9 cellular contexts compared by ENCODE assay signal in genomic region chr10:103855852-103856496, GRCh38. TPM values are rescaled to one million over a fixed set of nuclear protein-coding genes. Genes with fewer than 3 reads are reported as not detected.
DNase-seq lines count a peak whose midpoint lies in the region; ATAC-seq and TF ChIP-seq lines count a peak whose summit lies in the region.
"Had no signal": no experiment of that assay in that cellular context is flagged by ENCODE, and none has a peak within 500 bp of the region (broad histone marks: within the 10 kb centered on the region; RNA-seq: fewer than 3 reads in every experiment).

No MANE protein-coding gene starts in this region.

- no peaks in the 10 kb centered on the region for H3K9me3 Mint-ChIP-seq in stimulated activated naive CD8-positive, alpha-beta T cell treated with anti-CD3 and anti-CD28 coated beads, Interleukin-15, Interleukin-2, amounts not matched to agents 100 ng/mL and 50 ng/mL, for 24 hours
- H3K9me3 Mint-ChIP-seq in natural killer cell = no peaks in the 10 kb centered on the region

- no peaks in the 10 kb centered on the region for H3K27me3 ChIP-seq in endocrine pancreas (ENCODE audit: control insufficient read depth, insufficient read depth, low read length)

- H3K27ac Mint-ChIP-seq in stimulated activated naive CD8-positive, alpha-beta T cell treated with anti-CD3 and anti-CD28 coated beads, Interleukin-15, Interleukin-2, amounts not matched to agents 100 ng/mL and 50 ng/mL, for 24 hours = no peak overlapping the region
- H3K27ac Mint-ChIP-seq in natural killer cell = no peak overlapping the region

- peak overlapping the region; percentile 19 for H3K9ac ChIP-seq in endocrine pancreas (ENCODE audit: control insufficient read depth, insufficient read depth, low read length)

- peaks cover 13% of the 10 kb centered on the region for H3K4me1 Mint-ChIP-seq in stimulated activated naive CD8-positive, alpha-beta T cell treated with anti-CD3 and anti-CD28 coated beads, Interleukin-15, Interleukin-2, amounts not matched to agents 100 ng/mL and 50 ng/mL, for 24 hours (ENCODE audit: low read depth)
- H3K4me1 Mint-ChIP-seq in natural killer cell = peaks cover 6 to 20% of the 10 kb centered on the region in 2 donors

- no peaks in the 10 kb centered on the region for H3K4me1 ChIP-seq in endocrine pancreas (ENCODE audit: control insufficient read depth, insufficient read depth, low read length)

- H3K4me3 ChIP-seq in endocrine pancreas (ENCODE audit: control insufficient read depth, insufficient read depth, low read length) = no peak overlapping the region

- H3K4me3 Mint-ChIP-seq in stimulated activated naive CD8-positive, alpha-beta T cell treated with anti-CD3 and anti-CD28 coated beads, Interleukin-15, Interleukin-2, amounts not matched to agents 100 ng/mL and 50 ng/mL, for 24 hours = peak overlapping the region; percentile 54
- peak overlapping the region; percentile 62 for H3K4me3 Mint-ChIP-seq in natural killer cell

- DNase-seq in stimulated activated naive CD8-positive, alpha-beta T cell treated with anti-CD3 and anti-CD28 coated beads, Interleukin-15, Interleukin-2, amounts not matched to agents 100 U/mL and 50 U/mL, for 24 hours = no peak
- DNase-seq in natural killer cell = no peak
- DNase-seq in HCEC 1CT = no peak

- no peak for TF ChIP-seq CTCF in natural killer cell (IDR thresholded peaks at IDR 0.05)

- no peaks in the 10 kb centered on the region for H3K36me3 Mint-ChIP-seq in stimulated activated naive CD8-positive, alpha-beta T cell treated with anti-CD3 and anti-CD28 coated beads, Interleukin-15, Interleukin-2, amounts not matched to agents 100 ng/mL and 50 ng/mL, for 24 hours (ENCODE audit: low read depth)
- H3K36me3 Mint-ChIP-seq in natural killer cell = no peaks in the 10 kb centered on the region

- intact Hi-C loops in natural killer cell (cut with micrococcal nuclease) = no loop called here

- H3K9me3 ChIP-seq in endocrine pancreas (ENCODE audit: control insufficient read depth, low read length) = no peaks in the 10 kb centered on the region
- H3K9me3 ChIP-seq: SJSA1 had no signal

- ATAC-seq in stimulated activated naive CD8-positive, alpha-beta T cell treated with anti-CD3 and anti-CD28 coated beads, Interleukin-15, Interleukin-2, amounts not matched to agents 100 U/mL and 50 U/mL, for 24 hours = no peak
- ATAC-seq in natural killer cell = no peak
- ATAC-seq in HG02623 (IDR thresholded peaks at IDR 0.05; ENCODE audit: unreplicated experiment) = no peak
- no peak for ATAC-seq in GM18519 (IDR thresholded peaks at IDR 0.05; ENCODE audit: low FRiP score, unreplicated experiment)
- ATAC-seq in HG02571 (IDR thresholded peaks at IDR 0.05; ENCODE audit: unreplicated experiment) = no peak

- peaks cover 35% of the 10 kb centered on the region for H3K27me3 Mint-ChIP-seq in stimulated activated naive CD8-positive, alpha-beta T cell treated with anti-CD3 and anti-CD28 coated beads, Interleukin-15, Interleukin-2, amounts not matched to agents 100 ng/mL and 50 ng/mL, for 24 hours
- H3K27me3 Mint-ChIP-seq in natural killer cell (ENCODE audit: low read depth in 2 of 2) = peaks cover 37 to 38% of the 10 kb centered on the region in 2 donors

- H3K36me3 ChIP-seq in endocrine pancreas (ENCODE audit: control insufficient read depth, insufficient read depth, low read length) = no peaks in the 10 kb centered on the region
- H3K36me3 ChIP-seq: SJSA1 had no signal

RNA-seq across cellular contexts. Expression of gene SH3PXD2A, which starts 0.6 kb away (rescaled TPM):
- total RNA-seq in natural killer cell = 1 to 10 TPM; 3.3 to 7.0 (median 4.9) TPM
